1 cellular context compared by ENCODE assay signal in the genomic region with DNA sequence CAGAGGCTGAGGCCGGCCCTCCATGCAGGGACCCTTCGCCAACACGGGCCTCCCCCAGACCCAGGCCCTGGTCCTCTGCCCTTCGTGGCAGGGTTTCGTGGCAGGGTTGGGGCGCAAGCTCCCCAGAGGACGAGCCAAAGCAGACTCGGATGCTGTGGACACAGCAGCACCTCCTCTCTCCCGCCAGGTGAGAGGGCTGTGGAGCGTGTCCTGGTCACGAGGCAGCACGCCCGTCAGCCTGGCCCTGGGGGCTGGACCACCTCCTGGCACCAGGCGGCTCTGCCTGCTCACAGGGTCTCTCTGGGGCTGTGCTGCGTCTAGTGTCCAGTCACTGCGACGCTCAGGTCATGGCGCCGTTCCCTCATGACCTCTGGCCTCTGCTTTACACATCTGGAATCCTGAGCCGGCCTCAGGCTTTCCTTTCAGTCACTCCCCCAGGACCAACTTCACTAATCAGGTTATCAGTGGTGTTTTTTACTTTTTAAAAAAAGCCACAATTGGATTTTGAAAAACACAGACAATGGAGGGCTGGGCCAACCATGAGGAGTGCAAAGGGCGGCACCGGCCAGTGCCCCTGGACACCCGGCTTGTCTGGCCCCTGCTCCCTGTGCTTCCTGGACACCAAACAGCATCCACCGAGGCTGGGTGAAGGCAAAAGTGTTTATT.
TF ChIP-seq lines count a peak whose summit lies in the region.

No MANE protein-coding gene starts in this region.

TF ChIP-seq in GM12878, 131 proteins besides CTCF, POLR2A, EP300 and RAD21 (continued from another document):
- TF ChIP-seq, protein P1, sequence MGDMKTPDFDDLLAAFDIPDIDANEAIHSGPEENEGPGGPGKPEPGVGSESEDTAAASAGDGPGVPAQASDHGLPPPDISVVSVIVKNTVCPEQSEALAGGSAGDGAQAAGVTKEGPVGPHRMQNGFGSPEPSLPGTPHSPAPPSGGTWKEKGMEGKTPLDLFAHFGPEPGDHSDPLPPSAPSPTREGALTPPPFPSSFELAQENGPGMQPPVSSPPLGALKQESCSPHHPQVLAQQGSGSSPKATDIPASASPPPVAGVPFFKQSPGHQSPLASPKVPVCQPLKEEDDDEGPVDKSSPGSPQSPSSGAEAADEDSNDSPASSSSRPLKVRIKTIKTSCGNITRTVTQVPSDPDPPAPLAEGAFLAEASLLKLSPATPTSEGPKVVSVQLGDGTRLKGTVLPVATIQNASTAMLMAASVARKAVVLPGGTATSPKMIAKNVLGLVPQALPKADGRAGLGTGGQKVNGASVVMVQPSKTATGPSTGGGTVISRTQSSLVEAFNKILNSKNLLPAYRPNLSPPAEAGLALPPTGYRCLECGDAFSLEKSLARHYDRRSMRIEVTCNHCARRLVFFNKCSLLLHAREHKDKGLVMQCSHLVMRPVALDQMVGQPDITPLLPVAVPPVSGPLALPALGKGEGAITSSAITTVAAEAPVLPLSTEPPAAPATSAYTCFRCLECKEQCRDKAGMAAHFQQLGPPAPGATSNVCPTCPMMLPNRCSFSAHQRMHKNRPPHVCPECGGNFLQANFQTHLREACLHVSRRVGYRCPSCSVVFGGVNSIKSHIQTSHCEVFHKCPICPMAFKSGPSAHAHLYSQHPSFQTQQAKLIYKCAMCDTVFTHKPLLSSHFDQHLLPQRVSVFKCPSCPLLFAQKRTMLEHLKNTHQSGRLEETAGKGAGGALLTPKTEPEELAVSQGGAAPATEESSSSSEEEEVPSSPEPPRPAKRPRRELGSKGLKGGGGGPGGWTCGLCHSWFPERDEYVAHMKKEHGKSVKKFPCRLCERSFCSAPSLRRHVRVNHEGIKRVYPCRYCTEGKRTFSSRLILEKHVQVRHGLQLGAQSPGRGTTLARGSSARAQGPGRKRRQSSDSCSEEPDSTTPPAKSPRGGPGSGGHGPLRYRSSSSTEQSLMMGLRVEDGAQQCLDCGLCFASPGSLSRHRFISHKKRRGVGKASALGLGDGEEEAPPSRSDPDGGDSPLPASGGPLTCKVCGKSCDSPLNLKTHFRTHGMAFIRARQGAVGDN (IDR thresholded peaks at IDR 0.05), result no peak
- no peak for TF ChIP-seq KLF5 (IDR thresholded peaks at IDR 0.05; ENCODE audit: partially characterized antibody)
- TF ChIP-seq, protein P2, sequence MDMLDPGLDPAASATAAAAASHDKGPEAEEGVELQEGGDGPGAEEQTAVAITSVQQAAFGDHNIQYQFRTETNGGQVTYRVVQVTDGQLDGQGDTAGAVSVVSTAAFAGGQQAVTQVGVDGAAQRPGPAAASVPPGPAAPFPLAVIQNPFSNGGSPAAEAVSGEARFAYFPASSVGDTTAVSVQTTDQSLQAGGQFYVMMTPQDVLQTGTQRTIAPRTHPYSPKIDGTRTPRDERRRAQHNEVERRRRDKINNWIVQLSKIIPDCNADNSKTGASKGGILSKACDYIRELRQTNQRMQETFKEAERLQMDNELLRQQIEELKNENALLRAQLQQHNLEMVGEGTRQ (IDR thresholded peaks at IDR 0.05; ENCODE audit: borderline replicate concordance, low read depth, low read length), result no peak
- TF ChIP-seq TBL1XR1 (IDR thresholded peaks at IDR 0.05; ENCODE audit: low read depth, low read length), result no peak
- TF ChIP-seq STAT1 (conservative IDR thresholded peaks at IDR 0.05), result no peak
- no peak for TF ChIP-seq POU2F2 (IDR thresholded peaks at IDR 0.05; ENCODE audit: borderline replicate concordance, low read depth, low read length)
- TF ChIP-seq, protein P3, sequence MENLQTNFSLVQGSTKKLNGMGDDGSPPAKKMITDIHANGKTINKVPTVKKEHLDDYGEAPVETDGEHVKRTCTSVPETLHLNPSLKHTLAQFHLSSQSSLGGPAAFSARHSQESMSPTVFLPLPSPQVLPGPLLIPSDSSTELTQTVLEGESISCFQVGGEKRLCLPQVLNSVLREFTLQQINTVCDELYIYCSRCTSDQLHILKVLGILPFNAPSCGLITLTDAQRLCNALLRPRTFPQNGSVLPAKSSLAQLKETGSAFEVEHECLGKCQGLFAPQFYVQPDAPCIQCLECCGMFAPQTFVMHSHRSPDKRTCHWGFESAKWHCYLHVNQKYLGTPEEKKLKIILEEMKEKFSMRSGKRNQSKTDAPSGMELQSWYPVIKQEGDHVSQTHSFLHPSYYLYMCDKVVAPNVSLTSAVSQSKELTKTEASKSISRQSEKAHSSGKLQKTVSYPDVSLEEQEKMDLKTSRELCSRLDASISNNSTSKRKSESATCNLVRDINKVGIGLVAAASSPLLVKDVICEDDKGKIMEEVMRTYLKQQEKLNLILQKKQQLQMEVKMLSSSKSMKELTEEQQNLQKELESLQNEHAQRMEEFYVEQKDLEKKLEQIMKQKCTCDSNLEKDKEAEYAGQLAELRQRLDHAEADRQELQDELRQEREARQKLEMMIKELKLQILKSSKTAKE (IDR thresholded peaks at IDR 0.05; ENCODE audit: low read depth, poor library complexity, severe bottlenecking), result no peak
- TF ChIP-seq, protein P4, sequence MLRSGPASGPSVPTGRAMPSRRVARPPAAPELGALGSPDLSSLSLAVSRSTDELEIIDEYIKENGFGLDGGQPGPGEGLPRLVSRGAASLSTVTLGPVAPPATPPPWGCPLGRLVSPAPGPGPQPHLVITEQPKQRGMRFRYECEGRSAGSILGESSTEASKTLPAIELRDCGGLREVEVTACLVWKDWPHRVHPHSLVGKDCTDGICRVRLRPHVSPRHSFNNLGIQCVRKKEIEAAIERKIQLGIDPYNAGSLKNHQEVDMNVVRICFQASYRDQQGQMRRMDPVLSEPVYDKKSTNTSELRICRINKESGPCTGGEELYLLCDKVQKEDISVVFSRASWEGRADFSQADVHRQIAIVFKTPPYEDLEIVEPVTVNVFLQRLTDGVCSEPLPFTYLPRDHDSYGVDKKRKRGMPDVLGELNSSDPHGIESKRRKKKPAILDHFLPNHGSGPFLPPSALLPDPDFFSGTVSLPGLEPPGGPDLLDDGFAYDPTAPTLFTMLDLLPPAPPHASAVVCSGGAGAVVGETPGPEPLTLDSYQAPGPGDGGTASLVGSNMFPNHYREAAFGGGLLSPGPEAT (IDR thresholded peaks at IDR 0.05; ENCODE audit: low read depth), result no peak
- TF ChIP-seq LARP7 (IDR thresholded peaks at IDR 0.05), result 0 out of 2 replicates have a peak, but pooled peaks have one; percentile 21
- TF ChIP-seq POLR2AphosphoS5 (IDR thresholded peaks at IDR 0.05; ENCODE audit: low read length), result peak; percentile 56; the same call in 1 of the 2 replicates
- TF ChIP-seq ZNF217 (IDR thresholded peaks at IDR 0.05), result no peak
- no peak for TF ChIP-seq FOS (IDR thresholded peaks at IDR 0.05; ENCODE audit: borderline replicate concordance, extremely low read depth, insufficient read length)
- TF ChIP-seq NRF1 (conservative IDR thresholded peaks at IDR 0.05; ENCODE audit: low read depth, low read length), result no peak
- TF ChIP-seq NR2F1 (conservative IDR thresholded peaks at IDR 0.05), result peak; percentile 17; the same call in 1 of the 2 replicates
- TF ChIP-seq, protein P5, sequence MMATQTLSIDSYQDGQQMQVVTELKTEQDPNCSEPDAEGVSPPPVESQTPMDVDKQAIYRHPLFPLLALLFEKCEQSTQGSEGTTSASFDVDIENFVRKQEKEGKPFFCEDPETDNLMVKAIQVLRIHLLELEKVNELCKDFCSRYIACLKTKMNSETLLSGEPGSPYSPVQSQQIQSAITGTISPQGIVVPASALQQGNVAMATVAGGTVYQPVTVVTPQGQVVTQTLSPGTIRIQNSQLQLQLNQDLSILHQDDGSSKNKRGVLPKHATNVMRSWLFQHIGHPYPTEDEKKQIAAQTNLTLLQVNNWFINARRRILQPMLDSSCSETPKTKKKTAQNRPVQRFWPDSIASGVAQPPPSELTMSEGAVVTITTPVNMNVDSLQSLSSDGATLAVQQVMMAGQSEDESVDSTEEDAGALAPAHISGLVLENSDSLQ (IDR thresholded peaks at IDR 0.05), result no peak
- no peak for TF ChIP-seq BRCA1 (IDR thresholded peaks at IDR 0.05; ENCODE audit: low read depth, low read length)
- TF ChIP-seq, protein P6, sequence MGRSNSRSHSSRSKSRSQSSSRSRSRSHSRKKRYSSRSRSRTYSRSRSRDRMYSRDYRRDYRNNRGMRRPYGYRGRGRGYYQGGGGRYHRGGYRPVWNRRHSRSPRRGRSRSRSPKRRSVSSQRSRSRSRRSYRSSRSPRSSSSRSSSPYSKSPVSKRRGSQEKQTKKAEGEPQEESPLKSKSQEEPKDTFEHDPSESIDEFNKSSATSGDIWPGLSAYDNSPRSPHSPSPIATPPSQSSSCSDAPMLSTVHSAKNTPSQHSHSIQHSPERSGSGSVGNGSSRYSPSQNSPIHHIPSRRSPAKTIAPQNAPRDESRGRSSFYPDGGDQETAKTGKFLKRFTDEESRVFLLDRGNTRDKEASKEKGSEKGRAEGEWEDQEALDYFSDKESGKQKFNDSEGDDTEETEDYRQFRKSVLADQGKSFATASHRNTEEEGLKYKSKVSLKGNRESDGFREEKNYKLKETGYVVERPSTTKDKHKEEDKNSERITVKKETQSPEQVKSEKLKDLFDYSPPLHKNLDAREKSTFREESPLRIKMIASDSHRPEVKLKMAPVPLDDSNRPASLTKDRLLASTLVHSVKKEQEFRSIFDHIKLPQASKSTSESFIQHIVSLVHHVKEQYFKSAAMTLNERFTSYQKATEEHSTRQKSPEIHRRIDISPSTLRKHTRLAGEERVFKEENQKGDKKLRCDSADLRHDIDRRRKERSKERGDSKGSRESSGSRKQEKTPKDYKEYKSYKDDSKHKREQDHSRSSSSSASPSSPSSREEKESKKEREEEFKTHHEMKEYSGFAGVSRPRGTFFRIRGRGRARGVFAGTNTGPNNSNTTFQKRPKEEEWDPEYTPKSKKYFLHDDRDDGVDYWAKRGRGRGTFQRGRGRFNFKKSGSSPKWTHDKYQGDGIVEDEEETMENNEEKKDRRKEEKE (IDR thresholded peaks at IDR 0.05), result no peak
- no peak for TF ChIP-seq ZZZ3 (IDR thresholded peaks at IDR 0.05; ENCODE audit: control insufficient read depth, insufficient read length, low read depth)
- no peak for TF ChIP-seq ZNF384 (IDR thresholded peaks at IDR 0.05; ENCODE audit: borderline replicate concordance, low read depth, low read length)
- no peak for TF ChIP-seq NFIC (IDR thresholded peaks at IDR 0.05; ENCODE audit: low read depth, low read length)
